ENCODE assay signal across 8 cellular contexts in genomic region chr17:40316571-40317344, GRCh38. TPM values are rescaled to one million over a fixed set of nuclear protein-coding genes. Genes with fewer than 3 reads are reported as not detected.
A peak's percentile ranks its signal among the peaks of the same experiment; 100 is the strongest.
DNase-seq lines count a peak whose midpoint lies in the region; ATAC-seq, FAIRE-seq and TF ChIP-seq lines count a peak whose summit lies in the region.

No MANE protein-coding gene starts in this region.

- H3K27ac ChIP-seq in HUES48 (ENCODE audit: low read depth, low read length), result peak overlapping the region; percentile 26
- H3K27ac ChIP-seq in astrocyte (ENCODE audit: low read depth, low read length), result peak overlapping the region; percentile 87

- H3K36me3 Mint-ChIP-seq in astrocyte (ENCODE audit: low read depth, unreplicated experiment), result peaks cover 2% of the 10 kb centered on the region

- H3K4me1 Mint-ChIP-seq in astrocyte (ENCODE audit: low read depth, unreplicated experiment), result peaks cover 59% of the 10 kb centered on the region

- H3K27me3 ChIP-seq in BE2C, result no peaks in the 10 kb centered on the region
- peaks cover 33% of the 10 kb centered on the region for H3K27me3 ChIP-seq in HUES48 (ENCODE audit: control insufficient read depth, insufficient read depth, low read length)
- H3K27me3 ChIP-seq in astrocyte (ENCODE audit: insufficient read depth, low read length), result no peaks in the 10 kb centered on the region
- no peaks in the 10 kb centered on the region for H3K27me3 ChIP-seq in skeletal muscle satellite cell (ENCODE audit: control insufficient read depth, insufficient read depth, low read length)

- H3K27ac Mint-ChIP-seq in astrocyte (ENCODE audit: unreplicated experiment), result peak overlapping the region; percentile 97

- H3K27me3 Mint-ChIP-seq in astrocyte (ENCODE audit: low read depth, unreplicated experiment), result no peaks in the 10 kb centered on the region

- H3K4me1 ChIP-seq in BE2C (peaks cover 58% of the 10 kb centered on the region), HUES48 (ENCODE audit: control insufficient read depth, insufficient read depth, low read length) (peaks cover 42% of the 10 kb centered on the region), astrocyte (ENCODE audit: insufficient read depth, low read length) (peaks cover 84% of the 10 kb centered on the region), skeletal muscle satellite cell (ENCODE audit: control insufficient read depth, insufficient read depth, low read length) (peaks cover 81% of the 10 kb centered on the region)

- H3K9me3 ChIP-seq in BE2C (no peaks in the 10 kb centered on the region), HUES48 (ENCODE audit: control insufficient read depth, insufficient read depth, low read length) (no peaks in the 10 kb centered on the region), astrocyte (ENCODE audit: insufficient read depth, low read depth, low read length) (no peaks in the 10 kb centered on the region), iPS-18c (ENCODE audit: control insufficient read depth, insufficient read depth, low read length) (no peaks in the 10 kb centered on the region), skeletal muscle satellite cell (replicated peaks; ENCODE audit: low read length) (no peaks in the 10 kb centered on the region)

- H2AFZ ChIP-seq in astrocyte (ENCODE audit: low read depth, low read length), result peak overlapping the region; percentile 71

- FAIRE-seq in astrocyte (lab: Jason Lieb, UNC), result no peak

- TF ChIP-seq CTCF in BE2C (IDR thresholded peaks at IDR 0.05; ENCODE audit: low read depth, low read length) (no peak), astrocyte (IDR thresholded peaks at IDR 0.05; ENCODE audit: insufficient read depth, low read depth, low read length) (no peak)

- H3K79me2 ChIP-seq in astrocyte (ENCODE audit: insufficient read depth, low read length), result peaks cover 36% of the 10 kb centered on the region

- H3K9me3 Mint-ChIP-seq in astrocyte (ENCODE audit: unreplicated experiment), result no peaks in the 10 kb centered on the region

- H3K9ac ChIP-seq in HUES48 (ENCODE audit: low read depth, low read length), result no peak overlapping the region
- peak overlapping the region; percentile 92 for H3K9ac ChIP-seq in astrocyte (ENCODE audit: low read length)
- H3K9ac ChIP-seq in skeletal muscle satellite cell (ENCODE audit: low read depth, low read length), result peak overlapping the region; percentile 97

- H3K36me3 ChIP-seq in BE2C (peaks cover 3% of the 10 kb centered on the region; the same call in 1 of the 2 replicates), HUES48 (ENCODE audit: control insufficient read depth, insufficient read depth, low read length) (no peaks in the 10 kb centered on the region), astrocyte (ENCODE audit: insufficient read depth, low read length) (no peaks in the 10 kb centered on the region), skeletal muscle satellite cell (ENCODE audit: insufficient read depth, low read length) (no peaks in the 10 kb centered on the region)

- ATAC-seq in HG03095 (IDR thresholded peaks at IDR 0.05; ENCODE audit: unreplicated experiment), result no peak

- peak overlapping the region; percentile 50 for H3K4me3 ChIP-seq in BE2C (ENCODE audit: low read depth, low read length)
- peak overlapping the region; percentile 73 for H3K4me3 ChIP-seq in HUES48 (ENCODE audit: low read depth, low read length)
- H3K4me3 ChIP-seq in astrocyte (ENCODE audit: insufficient read depth, low read depth, low read length), result peak overlapping the region; percentile 31
- H3K4me3 ChIP-seq in iPS-18c (ENCODE audit: insufficient read depth, low read depth, low read length), result peak overlapping the region; percentile 57
- H3K4me3 ChIP-seq in skeletal muscle satellite cell (ENCODE audit: low read length), result peak overlapping the region; percentile 59

- H3K4me2 ChIP-seq in astrocyte (ENCODE audit: low read length) (peak overlapping the region; percentile 96), skeletal muscle satellite cell (ENCODE audit: low read length) (peak overlapping the region; percentile 96)

- peaks cover 17% of the 10 kb centered on the region for H4K20me1 ChIP-seq in astrocyte (ENCODE audit: insufficient read depth, low read length)

- H3K4me3 Mint-ChIP-seq in astrocyte (ENCODE audit: unreplicated experiment), result peak overlapping the region; percentile 89

- peak; percentile 70 for DNase-seq in BE2C
- DNase-seq in astrocyte (ENCODE audit: low read depth), result peak; percentile 70
- no peak for DNase-seq in stimulated activated naive CD4-positive, alpha-beta T cell treated with Interleukin-2 at 50 U/mL for 16 hours (lab: John Stamatoyannopoulos, UW)
- DNase-seq in NCI-H1417 treated with DMSO at 0.1 percent for 48 hours (lab: John Stamatoyannopoulos, UW), result no peak

RNA-seq across cellular contexts. Expression of gene RARA, which starts 7.8 kb away (rescaled TPM):
- polyA plus RNA-seq in BE2C (2012; ENCODE audit: insufficient read depth, insufficient read length, low read depth), result 141 TPM
- total RNA-seq in astrocyte, result 37.6 and 38.8 TPM in 2 replicates
- total RNA-seq in skeletal muscle satellite cell (2012; rRNA removed), result 11.2 and 17.0 TPM in 2 replicates

RNA-seq across cellular contexts. Expression of gene CDC6, which starts 29.1 kb away (rescaled TPM):
- polyA plus RNA-seq in BE2C (2012; ENCODE audit: insufficient read depth, insufficient read length, low read depth), result 7.1 TPM
- total RNA-seq in astrocyte, result 6.4 and 14.4 TPM in 2 replicates
- 22.1 and 22.6 TPM in 2 replicates for total RNA-seq in skeletal muscle satellite cell (2012; rRNA removed)

RNA-seq across cellular contexts. Expression of gene GJD3, which starts 47.8 kb away (rescaled TPM):
- 11.3 TPM for polyA plus RNA-seq in BE2C (2012; ENCODE audit: insufficient read depth, insufficient read length, low read depth)
- 0.34 and 0.43 TPM in 2 replicates for total RNA-seq in astrocyte
- 0.22 and 0.25 TPM in 2 replicates for total RNA-seq in skeletal muscle satellite cell (2012; rRNA removed)

Comparison
In these comparisons a context has a peak if more than half of its experiments do, and no peak if none do; other contexts are left out.
1. DNase-seq: peak in BE2C (single experiment) and astrocyte (single experiment); none in stimulated activated naive CD4-positive, alpha-beta T cell treated with Interleukin-2 at 50 U/mL for 16 hours (single experiment) and NCI-H1417 treated with DMSO at 0.1 percent for 48 hours (single experiment).
2. Peak in every context shown above with its lines, with median percentiles within 50 percentile points of each other: H3K4me3 ChIP-seq.